20 cellular contexts compared by ENCODE assay signal in genomic region chr6:152723398-152723797, GRCh38. TPM values are rescaled to one million over a fixed set of nuclear protein-coding genes. Genes with fewer than 3 reads are reported as not detected.
DNase-seq lines count a peak whose midpoint lies in the region; ATAC-seq, FAIRE-seq and TF ChIP-seq lines count a peak whose summit lies in the region.
"Had no signal": no experiment of that assay in that cellular context is flagged by ENCODE, and none has a peak within 500 bp of the region (broad histone marks: within the 10 kb centered on the region; RNA-seq: fewer than 3 reads in every experiment).

No MANE protein-coding gene starts in this region.

- H3K4me3 ChIP-seq in endothelial cell of umbilical vein (replicated peaks in 1 of 3; ENCODE audit: insufficient read depth in 1 of 3, low read depth in 1 of 3, low read length in 3 of 3) (no peak overlapping the region), brain microvascular endothelial cell (ENCODE audit: low read depth, low read length) (no peak overlapping the region)
- H3K4me3 ChIP-seq: BLaER1 treated with 17β-estradiol and CSF1 and Interleukin-3, amounts not matched to agents 10 nM and 100 nM; suprapubic skin had no signal

- no peaks in the 10 kb centered on the region for H3K9me3 ChIP-seq in endothelial cell of umbilical vein (replicated peaks; ENCODE audit: control insufficient read depth, insufficient read depth, low read length)
- H3K9me3 ChIP-seq: BLaER1 treated with 17β-estradiol and CSF1 and Interleukin-3, amounts not matched to agents 10 nM and 100 nM; suprapubic skin had no signal

- dilution Hi-C loops in endothelial cell of umbilical vein (cut with MboI; ENCODE audit: extremely low pct_ligation_motif_present, low sequenced_read_pairs) = no loop called here

- POLR2A ChIA-PET in endothelial cell of umbilical vein (lab: Charles Lee) = no interaction called here

- H3K36me3 ChIP-seq in endothelial cell of umbilical vein (ENCODE audit: control insufficient read depth in 2 of 2, extremely low read depth in 1 of 2, insufficient read depth in 2 of 2, low read length in 2 of 2) = peaks cover 10 to 15% of the 10 kb centered on the region in 2 experiments
- no peaks in the 10 kb centered on the region for H3K36me3 ChIP-seq in brain microvascular endothelial cell (replicated peaks)
- H3K36me3 ChIP-seq: BLaER1 treated with 17β-estradiol and CSF1 and Interleukin-3, amounts not matched to agents 10 nM and 100 nM; suprapubic skin had no signal

- in situ Hi-C loops in brain microvascular endothelial cell (cut with HindIII; ENCODE audit: low pct_ligation_motif_present, low sequenced_read_pairs) = no loop called here

- H3K27me3 ChIP-seq in endothelial cell of umbilical vein (ENCODE audit: control insufficient read depth in 2 of 2, insufficient read depth in 2 of 2, low read length in 2 of 2) (no peaks in the 10 kb centered on the region), brain microvascular endothelial cell (replicated peaks) (no peaks in the 10 kb centered on the region)
- H3K27me3 ChIP-seq: BLaER1 treated with 17β-estradiol and CSF1 and Interleukin-3, amounts not matched to agents 10 nM and 100 nM; suprapubic skin had no signal

- CTCF ChIA-PET in endothelial cell of umbilical vein (lab: Charles Lee) = no interaction called here

- peak; percentile 78 for DNase-seq in GM03348 (ENCODE audit: low spot score)
- peak; percentile 68 for DNase-seq in NCI-H524 treated with DMSO at 0.1 percent for 48 hours (lab: John Stamatoyannopoulos, UW)
- DNase-seq in endothelial cell of umbilical vein (ENCODE audit: low read depth, low spot score) = peak; percentile 27
- DNase-seq in non-pigmented ciliary epithelial cell (ENCODE audit: low read depth) = peak; percentile 18
- no peak for DNase-seq in NAMALWA (ENCODE audit: low spot score)
- DNase-seq in brain microvascular endothelial cell = no peak
- DNase-seq: activated CD8-positive, alpha-beta memory T cell treated with anti-CD3 and anti-CD28 coated beads for 24 hours; DMS53; NCI-H1694 treated with DMSO at 0.1 percent for 48 hours; NCI-H526; stimulated activated CD4-positive, alpha-beta T cell treated with anti-CD3 and anti-CD28 coated beads, Interleukin-1b, Interleukin-23, amount 100 ng/mL, for 48 hours had no signal

- no peaks in the 10 kb centered on the region for H3K9me1 ChIP-seq in endothelial cell of umbilical vein (replicated peaks; ENCODE audit: control insufficient read depth, extremely low read depth, insufficient read depth, low read length)

- BruUV-seq in endothelial cell of umbilical vein (replicated peaks; lab: Mats Ljungman, UMichigan) = no TSS peak

- H4K20me1 ChIP-seq in endothelial cell of umbilical vein (replicated peaks; ENCODE audit: control insufficient read depth, extremely low read depth, insufficient read depth, low read length) = peaks cover 2% of the 10 kb centered on the region
- H4K20me1 ChIP-seq: BLaER1 treated with 17β-estradiol and CSF1 and Interleukin-3, amounts not matched to agents 10 nM and 100 nM had no signal

- H3K27ac ChIP-seq in endothelial cell of umbilical vein (ENCODE audit: insufficient read depth, low read depth, low read length) = peak overlapping the region; percentile 45
- H3K27ac ChIP-seq in brain microvascular endothelial cell = no peak overlapping the region
- H3K27ac ChIP-seq: BLaER1 treated with 17β-estradiol and CSF1 and Interleukin-3, amounts not matched to agents 10 nM and 100 nM; suprapubic skin; VCaP had no signal

- no peak overlapping the region for H2AFZ ChIP-seq in endothelial cell of umbilical vein (ENCODE audit: low read depth, low read length)

- H3K4me2 ChIP-seq in endothelial cell of umbilical vein (ENCODE audit: insufficient read depth, low read length) = peak overlapping the region; percentile 16
- H3K4me2 ChIP-seq: BLaER1 treated with 17β-estradiol and CSF1 and Interleukin-3, amounts not matched to agents 10 nM and 100 nM had no signal

- intact Hi-C loops in endothelial cell of umbilical vein (cut with micrococcal nuclease) = no loop called here

- peak; percentile 43 for FAIRE-seq in endothelial cell of umbilical vein (lab: Jason Lieb, UNC)

- ATAC-seq in GM19023 (IDR thresholded peaks at IDR 0.05; ENCODE audit: unreplicated experiment) = no peak
- ATAC-seq in HG02852 (IDR thresholded peaks at IDR 0.05; ENCODE audit: unreplicated experiment) = no peak

- TF ChIP-seq CTCF in endothelial cell of umbilical vein (IDR thresholded peaks at IDR 0.05; ENCODE audit: extremely low read depth in 1 of 2, insufficient read depth in 1 of 2, low read depth in 1 of 2, low read length in 2 of 2) (no peak), brain microvascular endothelial cell (IDR thresholded peaks at IDR 0.05; ENCODE audit: low read depth, low read length, missing control alignments) (no peak)

- no peak overlapping the region for H3K9ac ChIP-seq in endothelial cell of umbilical vein (replicated peaks; ENCODE audit: extremely low read depth, insufficient read depth, low read length)
- H3K9ac ChIP-seq: BLaER1 treated with 17β-estradiol and CSF1 and Interleukin-3, amounts not matched to agents 10 nM and 100 nM had no signal

- peaks cover 44% of the 10 kb centered on the region for H3K79me2 ChIP-seq in endothelial cell of umbilical vein (ENCODE audit: control insufficient read depth, insufficient read depth, low read length)

- TF ChIP-seq POLR2A in endothelial cell of umbilical vein (IDR thresholded peaks at IDR 0.05; ENCODE audit: low read depth, low read length) = no peak

- H3K4me1 ChIP-seq in endothelial cell of umbilical vein (ENCODE audit: control insufficient read depth, extremely low read depth, insufficient read depth, low read length) = peaks cover 43% of the 10 kb centered on the region
- H3K4me1 ChIP-seq: suprapubic skin had no signal

TF ChIP-seq in endothelial cell of umbilical vein, 7 proteins besides CTCF, POLR2A, EP300 and RAD21:
- TF ChIP-seq FOS (IDR thresholded peaks at IDR 0.05; ENCODE audit: borderline replicate concordance, insufficient read depth, low read length) = peak; percentile 69
- peak; percentile 35 for TF ChIP-seq JUN (IDR thresholded peaks at IDR 0.05; ENCODE audit: borderline replicate concordance, insufficient read depth, insufficient read length, low read depth)
- TF ChIP-seq MYC (IDR thresholded peaks at IDR 0.05; ENCODE audit: low read depth, low read length) = no peak

RNA-seq across cellular contexts. Expression of gene MYCT1, which starts 25.7 kb away (rescaled TPM):
- 106 and 119 TPM in 2 replicates for total RNA-seq in endothelial cell of umbilical vein
- polyA plus RNA-seq in endothelial cell of umbilical vein = 103 and 110 TPM in 2 replicates
- polyA plus RNA-seq in endothelial cell of umbilical vein (2011; cell fraction: cytosol; rRNA removed) = 88.0 and 93.5 TPM in 2 replicates
- 108 and 121 TPM in 2 replicates for polyA plus RNA-seq in endothelial cell of umbilical vein (2011; cell fraction: nucleus; rRNA removed)
- polyA plus RNA-seq in endothelial cell of umbilical vein (2012) = 61.9 and 87.5 TPM in 2 replicates
- polyA minus RNA-seq in endothelial cell of umbilical vein = 188 and 189 TPM in 2 replicates
- polyA minus RNA-seq in endothelial cell of umbilical vein (2011; cell fraction: cytosol; rRNA and poly(A)+ RNA removed) = not detected
- polyA minus RNA-seq in endothelial cell of umbilical vein (2011; cell fraction: nucleus; rRNA and poly(A)+ RNA removed) = 138 and 188 TPM in 2 replicates
- total RNA-seq: activated T-helper 2 cell treated with anti-CD3 and anti-CD28 coated beads, Interferon-gamma antibody, Interleukin-2, Interleukin-4, amounts not matched to agents 10 μg/mL and 5 μg/mL and 100 μg/mL, durations not matched to agents 14 hours and 24 hours and 36 hours; fibroblast of lung; HT-29 had no signal
- polyA plus RNA-seq: fibroblast of lung, neural cell had no signal

RNA-seq across cellular contexts. Expression of gene VIP, which starts 27.2 kb away (rescaled TPM):
- 1.2 and 2.0 TPM in 2 replicates for total RNA-seq in endothelial cell of umbilical vein
- polyA plus RNA-seq in endothelial cell of umbilical vein = 0.70 and 0.89 TPM in 2 replicates
- 0.23 and 0.42 TPM in 2 replicates for polyA plus RNA-seq in endothelial cell of umbilical vein (2011; cell fraction: cytosol; rRNA removed)
- polyA plus RNA-seq in endothelial cell of umbilical vein (2011; cell fraction: nucleus; rRNA removed) = 16.7 and 19.2 TPM in 2 replicates
- polyA plus RNA-seq in endothelial cell of umbilical vein (2012) = 0.42 and 1.3 TPM in 2 replicates
- polyA minus RNA-seq in endothelial cell of umbilical vein = 0.49 and 1.3 TPM in 2 replicates
- not detected for polyA minus RNA-seq in endothelial cell of umbilical vein (2011; cell fraction: cytosol; rRNA and poly(A)+ RNA removed)
- polyA minus RNA-seq in endothelial cell of umbilical vein (2011; cell fraction: nucleus; rRNA and poly(A)+ RNA removed) = 1.3 and 2.2 TPM in 2 replicates
- total RNA-seq: activated T-helper 2 cell treated with anti-CD3 and anti-CD28 coated beads, Interferon-gamma antibody, Interleukin-2, Interleukin-4, amounts not matched to agents 10 μg/mL and 5 μg/mL and 100 μg/mL, durations not matched to agents 14 hours and 24 hours and 36 hours; fibroblast of lung; HT-29 had no signal
- polyA plus RNA-seq: fibroblast of lung had no signal

Comparison
In these comparisons a context has a peak if more than half of its experiments do, and no peak if none do; other contexts are left out.
1. DNase-seq: peak in GM03348 (single experiment), NCI-H524 treated with DMSO at 0.1 percent for 48 hours (single experiment), endothelial cell of umbilical vein (single experiment) and non-pigmented ciliary epithelial cell (single experiment); none in NAMALWA (single experiment) and brain microvascular endothelial cell (single experiment).